ENCODE assay signal across 10 cellular contexts in the genomic region with DNA sequence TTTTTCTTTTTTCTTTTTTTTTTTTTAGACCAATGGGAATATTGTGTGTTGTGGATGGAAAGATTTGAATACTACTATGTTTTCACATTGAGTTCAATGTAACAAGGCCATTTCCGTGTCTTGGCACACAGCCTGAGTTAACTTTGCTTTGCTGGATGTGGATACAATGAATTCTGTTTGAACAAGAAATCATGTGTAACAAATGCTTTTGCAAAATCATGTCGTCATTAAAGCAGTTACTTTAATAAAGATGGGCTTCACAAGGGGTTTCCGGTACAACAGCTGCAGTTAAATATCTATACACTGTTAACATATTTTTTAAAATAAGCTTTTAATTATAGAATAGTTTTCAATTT. TPM values are rescaled to one million over a fixed set of nuclear protein-coding genes. Genes with fewer than 3 reads are reported as not detected.
DNase-seq lines count a peak whose midpoint lies in the region; ATAC-seq lines count a peak whose summit lies in the region.
"Had no signal": no experiment of that assay in that cellular context is flagged by ENCODE, and none has a peak within 500 bp of the region (broad histone marks: within the 10 kb centered on the region; RNA-seq: fewer than 3 reads in every experiment).

No MANE protein-coding gene starts in this region.

- ATAC-seq in HG02885 (IDR thresholded peaks at IDR 0.05; ENCODE audit: poor library complexity, unreplicated experiment): peak; percentile 13
- ATAC-seq in HG02884 (IDR thresholded peaks at IDR 0.05; ENCODE audit: unreplicated experiment): no peak
- no peak for ATAC-seq in GM19452 (IDR thresholded peaks at IDR 0.05; ENCODE audit: unreplicated experiment)
- ATAC-seq: activated T-cell treated with anti-CD3 and anti-CD28 coated beads, Interleukin-2, amount 50 U/mL, for 4 hours had no signal

- DNase-seq in DMS53 treated with DMSO at 0.1 percent for 48 hours (lab: John Stamatoyannopoulos, UW; ENCODE audit: unreplicated experiment) (peak; percentile 80), astrocyte of the hippocampus (ENCODE audit: low read depth, low spot score) (peak; percentile 74), mucosa of gallbladder (ENCODE audit: low spot score) (peak; percentile 67), germinal center (ENCODE audit: low spot score) (no peak)
- DNase-seq in activated T-cell treated with anti-CD3 and anti-CD28 coated beads, Interleukin-2, amount 50 U/mL, for 48 hours: no peak
- DNase-seq: activated T-cell treated with anti-CD3 and anti-CD28 coated beads, Interleukin-2, amount 50 U/mL, for 4 hours; DND-41 had no signal

RNA-seq across cellular contexts. Expression of a gene that starts 13.5 kb away (rescaled TPM):
- total RNA-seq in mucosa of gallbladder: 68.3 TPM

RNA-seq across cellular contexts. Expression of a gene that starts 48.8 kb away (rescaled TPM):
- 48.0 TPM for total RNA-seq in mucosa of gallbladder

Comparison
In these comparisons a context has a peak if more than half of its experiments do, and no peak if none do; other contexts are left out.
1. DNase-seq: peak in DMS53 treated with DMSO at 0.1 percent for 48 hours (single experiment), astrocyte of the hippocampus (single experiment) and mucosa of gallbladder (single experiment); none in activated T-cell treated with anti-CD3 and anti-CD28 coated beads, Interleukin-2, amount 50 U/mL, for 48 hours (0 of 2) and germinal center (single experiment).